In genomic region chr12:6352198-6353173, GRCh38 we compare ENCODE assay signal across 1 cellular context.
TF ChIP-seq lines count a peak whose summit lies in the region.

No MANE protein-coding gene starts in this region.

TF ChIP-seq in A549, 52 proteins besides CTCF, POLR2A, EP300 and RAD21 (continued from another document):
- TF ChIP-seq BCL3 (IDR thresholded peaks at IDR 0.05) (no peak), NPAS2 (CRISPR knock-in tag; IDR thresholded peaks at IDR 0.05; ENCODE audit: borderline replicate concordance) (no peak), EHF (CRISPR knock-in tag; IDR thresholded peaks at IDR 0.05) (no peak), MAFK (IDR thresholded peaks at IDR 0.05; ENCODE audit: partially characterized antibody) (no peak)
